In genomic region chr2:226699321-226699720, GRCh38 we compare ENCODE assay signal across 14 cellular contexts.
A peak's percentile ranks its signal among the peaks of the same experiment; 100 is the strongest.
DNase-seq lines count a peak whose midpoint lies in the region; ATAC-seq, FAIRE-seq and TF ChIP-seq lines count a peak whose summit lies in the region.
"Had no signal": no experiment of that assay in that cellular context is flagged by ENCODE, and none has a peak within 500 bp of the region (broad histone marks: within the 10 kb centered on the region; RNA-seq: fewer than 3 reads in every experiment).

No MANE protein-coding gene starts in this region.

- no peaks in the 10 kb centered on the region for H3K9me3 Mint-ChIP-seq in activated T-cell treated with anti-CD3 and anti-CD28 coated beads, Interleukin-2, amount 50 U/mL, for 4 hours
- H3K9me3 Mint-ChIP-seq in T-helper 2 cell treated with Interferon-gamma antibody and Interleukin-4, amounts not matched to agents 5 μg/mL and 100 μg/mL, for 36 hours: no peaks in the 10 kb centered on the region
- H3K9me3 Mint-ChIP-seq: stimulated activated naive CD8-positive, alpha-beta T cell treated with anti-CD3 and anti-CD28 coated beads, Interleukin-15, Interleukin-2, amounts not matched to agents 100 ng/mL and 50 ng/mL, for 24 hours had no signal

- no peak overlapping the region for H3K4me3 Mint-ChIP-seq in activated T-cell treated with anti-CD3 and anti-CD28 coated beads, Interleukin-2, amount 50 U/mL, for 4 hours
- H3K4me3 Mint-ChIP-seq in T-helper 2 cell treated with Interferon-gamma antibody and Interleukin-4, amounts not matched to agents 5 μg/mL and 100 μg/mL, for 36 hours: no peak overlapping the region
- H3K4me3 Mint-ChIP-seq: activated naive CD8-positive, alpha-beta T cell; stimulated activated naive CD8-positive, alpha-beta T cell treated with anti-CD3 and anti-CD28 coated beads, Interleukin-15, Interleukin-2, amounts not matched to agents 100 ng/mL and 50 ng/mL, for 24 hours had no signal

- peak; percentile 54 for ATAC-seq in omental fat pad (ENCODE audit: low FRiP score)
- ATAC-seq in activated T-cell treated with anti-CD3 and anti-CD28 coated beads, Interleukin-2, amount 50 U/mL, for 4 hours: no peak
- ATAC-seq: GM12878 had no signal

- no peaks in the 10 kb centered on the region for H3K4me1 ChIP-seq in BE2C

- H3K4me1 Mint-ChIP-seq in activated T-cell treated with anti-CD3 and anti-CD28 coated beads, Interleukin-2, amount 50 U/mL, for 4 hours (ENCODE audit: low read depth): no peaks in the 10 kb centered on the region
- H3K4me1 Mint-ChIP-seq in T-helper 2 cell treated with Interferon-gamma antibody and Interleukin-4, amounts not matched to agents 5 μg/mL and 100 μg/mL, for 36 hours (ENCODE audit: low read depth): no peaks in the 10 kb centered on the region

- TF ChIP-seq CTCF in BE2C (IDR thresholded peaks at IDR 0.05; ENCODE audit: low read depth, low read length) (no peak), fibroblast of mammary gland (conservative IDR thresholded peaks at IDR 0.05; ENCODE audit: control insufficient read depth, insufficient read depth, low read depth, low read length) (peak; percentile 12), omental fat pad (IDR thresholded peaks at IDR 0.05) (no peak)

- H3K27ac Mint-ChIP-seq in T-helper 2 cell treated with Interferon-gamma antibody and Interleukin-4, amounts not matched to agents 5 μg/mL and 100 μg/mL, for 36 hours: no peak overlapping the region
- H3K27ac Mint-ChIP-seq: activated naive CD8-positive, alpha-beta T cell; stimulated activated naive CD8-positive, alpha-beta T cell treated with anti-CD3 and anti-CD28 coated beads, Interleukin-15, Interleukin-2, amounts not matched to agents 100 ng/mL and 50 ng/mL, for 24 hours had no signal

- no peaks in the 10 kb centered on the region for H3K27me3 Mint-ChIP-seq in activated T-cell treated with anti-CD3 and anti-CD28 coated beads, Interleukin-2, amount 50 U/mL, for 4 hours (ENCODE audit: low read depth)
- peaks cover 16% of the 10 kb centered on the region for H3K27me3 Mint-ChIP-seq in T-helper 2 cell treated with Interferon-gamma antibody and Interleukin-4, amounts not matched to agents 5 μg/mL and 100 μg/mL, for 36 hours (ENCODE audit: low read depth)

- H3K36me3 Mint-ChIP-seq in activated T-cell treated with anti-CD3 and anti-CD28 coated beads, Interleukin-2, amount 50 U/mL, for 4 hours (ENCODE audit: insufficient read depth): no peaks in the 10 kb centered on the region
- no peaks in the 10 kb centered on the region for H3K36me3 Mint-ChIP-seq in T-helper 2 cell treated with Interferon-gamma antibody and Interleukin-4, amounts not matched to agents 5 μg/mL and 100 μg/mL, for 36 hours (ENCODE audit: low read depth)

- H3K36me3 ChIP-seq in BE2C: no peaks in the 10 kb centered on the region

- DNase-seq in BE2C (peak; percentile 16), NCI-H69 (lab: John Stamatoyannopoulos, UW) (peak; percentile 14), fibroblast of mammary gland (ENCODE audit: low read depth) (peak; percentile 86), omental fat pad (ENCODE audit: low spot score) (no peak), HTR-8/SVneo (ENCODE audit: insufficient read length, low spot score) (no peak), SIG-M5 (lab: John Stamatoyannopoulos, UW) (no peak)
- no peak for DNase-seq in activated T-cell treated with anti-CD3 and anti-CD28 coated beads, Interleukin-2, amount 50 U/mL, for 4 hours
- DNase-seq in T-helper 2 cell treated with Interferon-gamma antibody and Interleukin-4, amounts not matched to agents 5 μg/mL and 100 μg/mL, for 36 hours (ENCODE audit: low spot score): no peak
- DNase-seq: midbrain; MM.1S; stimulated activated CD4-positive, alpha-beta T cell treated with anti-CD3 and anti-CD28 coated beads, Interleukin-12 subunit alpha, Interleukin-12 subunit beta, amount 100 ng/mL, for 4 hours had no signal

- no peak for FAIRE-seq in HTR-8/SVneo (lab: Jason Lieb, UNC)
- FAIRE-seq: GM12878 had no signal

- H3K4me3 ChIP-seq in BE2C (ENCODE audit: low read depth, low read length): no peak overlapping the region
- no peak overlapping the region for H3K4me3 ChIP-seq in fibroblast of mammary gland (ENCODE audit: control insufficient read depth, low read depth, low read length)
- H3K4me3 ChIP-seq: GM12878 had no signal

- H3K9me3 ChIP-seq in BE2C: no peaks in the 10 kb centered on the region

- H3K27me3 ChIP-seq in BE2C: no peaks in the 10 kb centered on the region

Comparison
In these comparisons a context has a peak if more than half of its experiments do, and no peak if none do; other contexts are left out.
1. DNase-seq: peak in BE2C (single experiment), NCI-H69 (single experiment) and fibroblast of mammary gland (single experiment); none in omental fat pad (single experiment), activated T-cell treated with anti-CD3 and anti-CD28 coated beads, Interleukin-2, amount 50 U/mL, for 4 hours (single experiment), HTR-8/SVneo (single experiment), SIG-M5 (single experiment) and T-helper 2 cell treated with Interferon-gamma antibody and Interleukin-4, amounts not matched to agents 5 μg/mL and 100 μg/mL, for 36 hours (single experiment).